ENCODE assay signal across 8 cellular contexts in genomic region chr2:68828887-68829708, GRCh38. TPM values are rescaled to one million over a fixed set of nuclear protein-coding genes. Genes with fewer than 3 reads are reported as not detected.
DNase-seq lines count a peak whose midpoint lies in the region; ATAC-seq and TF ChIP-seq lines count a peak whose summit lies in the region.

No MANE protein-coding gene starts in this region.

- ATAC-seq in GM21737 (IDR thresholded peaks at IDR 0.05; ENCODE audit: unreplicated experiment) = no peak

- peaks cover 65 to 67% of the 10 kb centered on the region in 2 experiments for H3K4me1 ChIP-seq in neutrophil (ENCODE audit: control insufficient read depth in 1 of 2, insufficient read depth in 1 of 2, low read depth in 1 of 2, low read length in 1 of 2)

- DNase-seq in HFFc6 (peak; percentile 94), RWPE1 (ENCODE audit: low spot score) (peak; percentile 93), foreskin fibroblast (peak; percentile 96 to 97), superior temporal gyrus (ENCODE audit: extremely low spot score) (peak; percentile 90)
- DNase-seq in activated gamma-delta T cell treated with anti-CD3 and anti-CD28 coated beads, Interleukin-2, amount 50 U/mL, for 16 hours (ENCODE audit: low read depth) = peak; percentile 39

- peaks cover 44% of the 10 kb centered on the region for H3K36me3 ChIP-seq in neutrophil

- peaks cover 3% of the 10 kb centered on the region; the same call in 1 of the 2 replicates for H3K27me3 Mint-ChIP-seq in HFFc6 (ENCODE audit: insufficient read depth)

- H3K27ac Mint-ChIP-seq in HFFc6 = peak overlapping the region; percentile 70

- POLR2A ChIA-PET in RWPE1 (lab: Yijun Ruan, JAX; ENCODE audit: low non-redundant PET) = no interaction called here

- H3K27ac ChIP-seq in 22Rv1 (peak overlapping the region; percentile 25), RWPE1 (peak overlapping the region; percentile 82), neutrophil (peak overlapping the region; percentile 98)

- no peaks in the 10 kb centered on the region for H3K9me3 ChIP-seq in neutrophil

- H3K4me3 ChIP-seq in foreskin fibroblast (ENCODE audit: low read depth in 1 of 2, low read length in 2 of 2) = peak overlapping the region in 1 of 2 donors; percentile 15
- H3K4me3 ChIP-seq in neutrophil (ENCODE audit: low read depth in 1 of 2, low read length in 1 of 2) = peak overlapping the region; percentile 28 to 52

- CTCF ChIA-PET in RWPE1 (lab: Yijun Ruan, JAX) = no interaction called here

- H3K36me3 Mint-ChIP-seq in HFFc6 (ENCODE audit: low read depth) = no peaks in the 10 kb centered on the region

- peak overlapping the region; percentile 73 for H3K4me3 Mint-ChIP-seq in HFFc6

- H3K9me3 Mint-ChIP-seq in HFFc6 = no peaks in the 10 kb centered on the region

- TF ChIP-seq CTCF in 22Rv1 (IDR thresholded peaks at IDR 0.05) (no peak), HFFc6 (IDR thresholded peaks at IDR 0.05) (peak; percentile 16; the same call in 1 of the 2 replicates), RWPE1 (conservative IDR thresholded peaks at IDR 0.05; ENCODE audit: low read depth) (no peak), foreskin fibroblast (IDR thresholded peaks at IDR 0.05; ENCODE audit: low read depth, low read length) (no peak), neutrophil (IDR thresholded peaks at IDR 0.05) (peak; percentile 71)

- H3K4me1 Mint-ChIP-seq in HFFc6 (ENCODE audit: low read depth) = peaks cover 78% of the 10 kb centered on the region

- H3K27me3 ChIP-seq in neutrophil = no peaks in the 10 kb centered on the region

RNA-seq across cellular contexts. Expression of gene BMP10, which starts 42.1 kb away (rescaled TPM):
- not detected for total RNA-seq in HFFc6 (2021; fragmentation: NEBNext Ultra II Directional; extraction: Animal tissue kit (Norgen Biotek cat#: 25700))

Comparison
In these comparisons a context has a peak if more than half of its experiments do, and no peak if none do; other contexts are left out.
1. H3K27ac ChIP-seq: peak in every context shown above with its lines; median percentile 98 in neutrophil; 82 in RWPE1; 25 in 22Rv1.
2. CTCF ChIP-seq: peak in HFFc6 (single experiment) and neutrophil (single experiment); none in 22Rv1 (single experiment), RWPE1 (single experiment) and foreskin fibroblast (single experiment).
3. DNase-seq: peak in every context shown above with its lines; median percentile 96 in foreskin fibroblast; 94 in HFFc6; 93 in RWPE1; 90 in superior temporal gyrus; 39 in activated gamma-delta T cell treated with anti-CD3 and anti-CD28 coated beads, Interleukin-2, amount 50 U/mL, for 16 hours.